In the genomic region with DNA sequence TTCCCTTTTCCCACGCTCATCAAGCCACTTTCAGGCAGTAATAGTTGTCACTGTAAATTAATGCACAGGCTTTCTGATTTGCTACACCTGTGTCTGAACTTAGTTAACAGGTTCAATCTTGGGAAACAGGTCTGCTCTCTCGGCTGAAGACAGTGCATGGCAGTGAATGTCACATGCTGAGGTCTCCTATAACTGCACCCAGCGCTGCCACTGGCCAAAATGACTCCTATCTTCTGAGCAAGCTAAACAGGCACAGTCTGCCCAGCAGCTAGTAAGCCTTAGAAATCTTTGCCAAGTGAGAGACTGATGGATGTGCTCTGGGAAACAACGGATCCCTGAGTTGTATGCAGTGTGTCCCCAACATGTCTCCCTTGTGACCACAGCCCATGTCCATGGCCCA, we compare ENCODE assay signal across 22 cellular contexts. TPM values are rescaled to one million over a fixed set of nuclear protein-coding genes. Genes with fewer than 3 reads are reported as not detected.
A peak's percentile ranks its signal among the peaks of the same experiment; 100 is the strongest.
DNase-seq lines count a peak whose midpoint lies in the region; ATAC-seq and TF ChIP-seq lines count a peak whose summit lies in the region.
"Had no signal": no experiment of that assay in that cellular context is flagged by ENCODE, and none has a peak within 500 bp of the region (broad histone marks: within the 10 kb centered on the region; RNA-seq: fewer than 3 reads in every experiment).

No MANE protein-coding gene starts in this region.

- peaks cover 3 to 6% of the 10 kb centered on the region in 2 donors for H3K9me3 Mint-ChIP-seq in activated naive CD4-positive, alpha-beta T cell treated with anti-CD3 and anti-CD28 coated beads, Interleukin-2, amount 50 U/mL, for 72 hours
- peaks cover 3% of the 10 kb centered on the region for H3K9me3 Mint-ChIP-seq in activated naive CD8-positive, alpha-beta T cell treated with anti-CD3 and anti-CD28 coated beads for 36 hours
- H3K9me3 Mint-ChIP-seq: nephron had no signal

- H3K27ac Mint-ChIP-seq in activated naive CD4-positive, alpha-beta T cell treated with anti-CD3 and anti-CD28 coated beads, Interleukin-2, amount 50 U/mL, for 72 hours, result peak overlapping the region; percentile 7 to 74
- H3K27ac Mint-ChIP-seq in activated naive CD8-positive, alpha-beta T cell treated with anti-CD3 and anti-CD28 coated beads for 36 hours, result peak overlapping the region; percentile 2
- H3K27ac Mint-ChIP-seq: nephron had no signal

- H3K27me3 Mint-ChIP-seq in activated naive CD8-positive, alpha-beta T cell treated with anti-CD3 and anti-CD28 coated beads for 36 hours, result no peaks in the 10 kb centered on the region
- H3K27me3 Mint-ChIP-seq: T-helper 17 cell had no signal

- H3K4me1 Mint-ChIP-seq in activated naive CD8-positive, alpha-beta T cell treated with anti-CD3 and anti-CD28 coated beads for 36 hours, result peaks cover 44% of the 10 kb centered on the region

- peaks cover 16% of the 10 kb centered on the region for H3K4me1 ChIP-seq in vagina
- H3K4me1 ChIP-seq: A549, body of pancreas had no signal

- H3K36me3 Mint-ChIP-seq in activated naive CD4-positive, alpha-beta T cell treated with anti-CD3 and anti-CD28 coated beads, Interleukin-2, amount 50 U/mL, for 72 hours, result peaks cover 3 to 35% of the 10 kb centered on the region in 2 donors
- peaks cover 31% of the 10 kb centered on the region for H3K36me3 Mint-ChIP-seq in activated naive CD8-positive, alpha-beta T cell treated with anti-CD3 and anti-CD28 coated beads for 36 hours

- H3K27ac ChIP-seq in vagina, result no peak overlapping the region
- H3K27ac ChIP-seq: A549, body of pancreas had no signal

- no peaks in the 10 kb centered on the region for H3K9me3 ChIP-seq in vagina
- H3K9me3 ChIP-seq: A549, body of pancreas, tibial nerve had no signal

- no peak for TF ChIP-seq CTCF in vagina (IDR thresholded peaks at IDR 0.05)

- H3K27me3 ChIP-seq in vagina, result no peaks in the 10 kb centered on the region
- H3K27me3 ChIP-seq: body of pancreas, tibial nerve had no signal

- no peak overlapping the region for H3K4me3 Mint-ChIP-seq in activated naive CD8-positive, alpha-beta T cell treated with anti-CD3 and anti-CD28 coated beads for 36 hours
- H3K4me3 Mint-ChIP-seq: nephron, T-helper 17 cell had no signal

- H3K4me3 ChIP-seq in vagina, result no peak overlapping the region
- H3K4me3 ChIP-seq: A549, body of pancreas, coronary artery, lung, tibial nerve had no signal

- intact Hi-C loops in vagina (cut with DNase I), result no loop called here

- no peak for ATAC-seq in activated naive CD4-positive, alpha-beta T cell treated with anti-CD3 and anti-CD28 coated beads, Interleukin-2, amount 50 U/mL, for 72 hours
- no peak for ATAC-seq in GM21381 (IDR thresholded peaks at IDR 0.05; ENCODE audit: unreplicated experiment)
- ATAC-seq in HG02571 (IDR thresholded peaks at IDR 0.05; ENCODE audit: unreplicated experiment), result no peak
- ATAC-seq: A549, body of pancreas, T-helper 17 cell had no signal

- TF ChIP-seq POLR2A in vagina (IDR thresholded peaks at IDR 0.05), result no peak

- no peak for DNase-seq in activated naive CD4-positive, alpha-beta T cell treated with anti-CD3 and anti-CD28 coated beads, Interleukin-2, amount 50 U/mL, for 72 hours (ENCODE audit: low spot score in 2 of 2)
- no peak for DNase-seq in activated naive CD4-positive, alpha-beta T cell (lab: John Stamatoyannopoulos, UW)
- DNase-seq in activated naive CD8-positive, alpha-beta T cell treated with anti-CD3 and anti-CD28 coated beads for 36 hours, result no peak
- peak; percentile 37 for DNase-seq in mesenteric fat pad (ENCODE audit: low spot score)
- no peak for DNase-seq in epidermal melanocyte (ENCODE audit: insufficient read length, low spot score)
- DNase-seq in vagina (ENCODE audit: extremely low spot score in 2 of 2), result no peak
- DNase-seq: activated gamma-delta T cell; body of pancreas; DND-41; erythroblast; NCI-H1417 treated with DMSO at 0.1 percent for 48 hours; Right ventricle myocardium superior; stimulated activated CD4-positive, alpha-beta T cell treated with anti-CD3 and anti-CD28 coated beads, Interleukin-12 subunit alpha, Interleukin-12 subunit beta, amount 100 ng/mL, for 4 hours; stimulated activated naive CD4-positive, alpha-beta T cell; T-helper 17 cell had no signal

- no peaks in the 10 kb centered on the region for H3K36me3 ChIP-seq in vagina
- H3K36me3 ChIP-seq: tibial nerve had no signal

RNA-seq across cellular contexts. Expression of a gene that starts 25.2 kb away (rescaled TPM):
- total RNA-seq in activated naive CD4-positive, alpha-beta T cell treated with anti-CD3 and anti-CD28 coated beads, Interleukin-2, amount 50 U/mL, for 72 hours, result 100 to 1,000 TPM in 1 of 2 donors, 10 to 100 TPM in 1; 75.3 to 104 TPM
- total RNA-seq in activated naive CD8-positive, alpha-beta T cell treated with anti-CD3 and anti-CD28 coated beads for 36 hours, result 10 to 100 TPM; 80.1 to 82.4 TPM
- total RNA-seq in mesenteric fat pad (136 TPM), vagina (111 TPM)
